22 cellular contexts compared by ENCODE assay signal in genomic region chr2:235935071-235935470, GRCh38.
"Had no signal": no experiment of that assay in that cellular context is flagged by ENCODE, and none has a peak within 500 bp of the region (broad histone marks: within the 10 kb centered on the region; RNA-seq: fewer than 3 reads in every experiment).

No MANE protein-coding gene starts in this region.

- H3K27ac ChIP-seq: gastrocnemius medialis, left lung, ovary, psoas muscle, sigmoid colon, spleen, thoracic aorta, tibial nerve, upper lobe of right lung, uterus had no signal

- H3K4me3 ChIP-seq: gastrocnemius medialis, left lung, mucosa of descending colon, ovary, psoas muscle, sigmoid colon, spleen, thoracic aorta, tibial nerve, upper lobe of right lung, uterus had no signal

- ATAC-seq: effector memory CD8-positive, alpha-beta T cell; gastrocnemius medialis; left lung; mucosa of descending colon; natural killer cell treated with Interleukin-12 subunit alpha and Interleukin-12 subunit beta and Interleukin-15 and Interleukin-18, amount 100 ng/mL, for 72 hours; psoas muscle; right cardiac atrium; stimulated activated memory B cell treated with anti-CD40 and anti-IgM and Interleukin-4, amounts not matched to agents 10 μg/mL and 1 μg/mL and 100 μg/mL, for 72 hours; stimulated activated naive CD8-positive, alpha-beta T cell treated with anti-CD3 and anti-CD28 coated beads, Interleukin-15, Interleukin-2, amounts not matched to agents 100 U/mL and 50 U/mL, for 24 hours; upper lobe of right lung had no signal

- DNase-seq: effector memory CD8-positive, alpha-beta T cell; foreskin fibroblast; gastrocnemius medialis; kidney; mucosa of descending colon; naive B cell; nucleus accumbens; ovary; psoas muscle; right cardiac atrium; spleen; stimulated activated CD4-positive, alpha-beta T cell treated with anti-CD3 and anti-CD28 coated beads, Interleukin-4, amount 100 ng/mL, for 4 hours; stimulated activated naive CD8-positive, alpha-beta T cell treated with anti-CD3 and anti-CD28 coated beads, Interleukin-15, Interleukin-2, amounts not matched to agents 100 U/mL and 50 U/mL, for 24 hours; substantia nigra; upper lobe of right lung; uterus had no signal

- H3K36me3 ChIP-seq: ovary, thoracic aorta, uterus had no signal

- H3K4me1 ChIP-seq: gastrocnemius medialis, left lung, psoas muscle, spleen, tibial nerve, upper lobe of right lung, uterus had no signal

- H3K9me3 ChIP-seq: gastrocnemius medialis, left lung, mucosa of descending colon, ovary, psoas muscle, thoracic aorta, upper lobe of right lung, uterus had no signal

- H3K27me3 ChIP-seq: gastrocnemius medialis, left lung, ovary, sigmoid colon, spleen, tibial nerve, upper lobe of right lung, uterus had no signal
